In the genomic region with DNA sequence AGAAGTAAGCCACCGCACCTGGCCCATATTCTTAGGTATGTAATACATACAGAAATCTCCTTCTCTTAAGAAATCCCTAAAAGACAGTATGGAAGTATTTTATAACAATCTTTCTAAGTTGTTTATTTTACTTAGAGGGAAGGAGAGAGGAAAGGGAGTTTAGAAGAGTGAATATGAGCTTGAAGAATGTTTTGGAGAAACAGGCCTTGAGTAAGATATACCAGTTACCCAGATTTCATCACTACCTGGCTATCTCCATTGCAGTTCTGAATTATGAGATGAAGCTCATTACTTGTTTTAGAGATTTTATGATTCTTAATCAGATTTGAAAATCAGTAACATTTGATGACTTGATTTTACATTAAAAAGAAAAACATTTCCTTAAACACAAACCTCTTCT, we compare ENCODE assay signal across 11 cellular contexts.
"Had no signal": no experiment of that assay in that cellular context is flagged by ENCODE, and none has a peak within 500 bp of the region (broad histone marks: within the 10 kb centered on the region; RNA-seq: fewer than 3 reads in every experiment).

No MANE protein-coding gene starts in this region.

- H3K27ac ChIP-seq: colonic mucosa, tibial nerve, uterus had no signal

- H3K27me3 ChIP-seq: colonic mucosa, tibial nerve, uterus had no signal

- H3K4me1 ChIP-seq: colonic mucosa, tibial nerve, uterus had no signal

- H3K27ac Mint-ChIP-seq: nephron progenitor cell, WTC11 had no signal

- H3K4me3 ChIP-seq: colonic mucosa, tibial nerve, uterus had no signal

- H3K4me3 Mint-ChIP-seq: nephron progenitor cell, WTC11 had no signal

- H3K9me3 ChIP-seq: colonic mucosa, tibial nerve, uterus had no signal

- H3K36me3 ChIP-seq: uterus had no signal

- DNase-seq: activated CD4-positive, alpha-beta T cell treated with anti-CD3 and anti-CD28 coated beads for 48 hours; colonic mucosa; effector CD4-positive, alpha-beta T cell; nephron progenitor cell; occipital lobe; stimulated activated CD4-positive, alpha-beta T cell treated with anti-CD3 and anti-CD28 coated beads, Interleukin-2, amount 100 ng/mL, for 48 hours; stimulated activated naive CD4-positive, alpha-beta T cell treated with Interleukin-2 at 50 U/mL for 16 hours; substantia nigra; uterus had no signal

- H3K9me3 Mint-ChIP-seq: nephron progenitor cell, WTC11 had no signal

- H3K36me3 Mint-ChIP-seq: WTC11 had no signal
